ENCODE assay signal across 19 cellular contexts in genomic region chr5:129174447-129174846, GRCh38.
"Had no signal": no experiment of that assay in that cellular context is flagged by ENCODE, and none has a peak within 500 bp of the region (broad histone marks: within the 10 kb centered on the region; RNA-seq: fewer than 3 reads in every experiment).

No MANE protein-coding gene starts in this region.

- ATAC-seq: foreskin keratinocyte, left lung, lower lobe of right lung, mucosa of descending colon had no signal

- H3K9me3 ChIP-seq: esophagus muscularis mucosa, gastroesophageal sphincter, heart left ventricle, left lung, lower lobe of right lung, mucosa of descending colon had no signal

- H3K27me3 ChIP-seq: dorsolateral prefrontal cortex, esophagus muscularis mucosa, foreskin keratinocyte, gastroesophageal sphincter, heart left ventricle, hepatocyte, left lung had no signal

- H3K36me3 ChIP-seq: esophagus muscularis mucosa, gastroesophageal sphincter, heart left ventricle, left lung, lower lobe of right lung had no signal

- H3K27ac ChIP-seq: coronary artery, dorsolateral prefrontal cortex, esophagus muscularis mucosa, foreskin keratinocyte, gastroesophageal sphincter, hepatocyte, left lung, lower lobe of right lung had no signal

- DNase-seq: dermis blood vessel endothelial cell; dorsolateral prefrontal cortex; effector CD4-positive, alpha-beta T cell; effector memory CD4-positive, alpha-beta T cell; foreskin keratinocyte; heart left ventricle; hypothalamus; immature natural killer cell; islet precursor cell; kidney; kidney glomerular epithelial cell; left lung; lower lobe of right lung; mesenchymal stem cell; mucosa of descending colon had no signal

- H3K4me1 ChIP-seq: foreskin keratinocyte, heart left ventricle, left lung, lower lobe of right lung had no signal

- H3K4me3 ChIP-seq: coronary artery, dorsolateral prefrontal cortex, esophagus muscularis mucosa, gastroesophageal sphincter, heart left ventricle, hepatocyte, left lung, lower lobe of right lung, mucosa of descending colon had no signal
